1 cellular context compared by ENCODE assay signal in the genomic region with DNA sequence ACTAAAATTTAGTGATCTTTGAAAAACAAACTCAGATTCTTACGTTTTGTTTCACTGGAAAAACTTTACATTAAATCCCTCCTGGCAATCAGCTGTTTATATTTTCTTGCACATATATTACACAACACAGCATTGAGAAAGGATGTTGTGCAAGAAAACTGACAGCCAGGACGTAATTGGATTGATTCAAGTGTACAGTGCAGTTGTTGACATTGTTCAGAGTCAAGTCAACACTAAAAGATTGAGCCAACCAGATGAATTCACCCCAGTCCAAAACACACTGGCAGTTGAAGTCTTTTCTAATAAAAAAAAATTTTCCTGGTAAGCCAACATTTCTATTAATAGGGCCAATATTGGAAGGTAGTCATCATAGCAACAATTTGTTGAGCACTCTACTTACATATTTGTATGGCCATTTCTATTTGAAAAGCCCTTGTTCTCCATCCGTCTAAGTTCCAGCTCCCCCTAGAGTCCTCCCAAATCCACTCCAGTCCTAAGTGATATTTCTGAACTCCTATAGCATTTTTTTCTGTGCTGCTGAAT.
TF ChIP-seq lines count a peak whose summit lies in the region.

No MANE protein-coding gene starts in this region.

TF ChIP-seq in K562, 482 proteins besides CTCF, POLR2A, EP300 and RAD21:
- TF ChIP-seq PCBP2 (IDR thresholded peaks at IDR 0.05; ENCODE audit: low read depth, low read length, poor library complexity, severe bottlenecking), result no peak
- TF ChIP-seq, protein P1, sequence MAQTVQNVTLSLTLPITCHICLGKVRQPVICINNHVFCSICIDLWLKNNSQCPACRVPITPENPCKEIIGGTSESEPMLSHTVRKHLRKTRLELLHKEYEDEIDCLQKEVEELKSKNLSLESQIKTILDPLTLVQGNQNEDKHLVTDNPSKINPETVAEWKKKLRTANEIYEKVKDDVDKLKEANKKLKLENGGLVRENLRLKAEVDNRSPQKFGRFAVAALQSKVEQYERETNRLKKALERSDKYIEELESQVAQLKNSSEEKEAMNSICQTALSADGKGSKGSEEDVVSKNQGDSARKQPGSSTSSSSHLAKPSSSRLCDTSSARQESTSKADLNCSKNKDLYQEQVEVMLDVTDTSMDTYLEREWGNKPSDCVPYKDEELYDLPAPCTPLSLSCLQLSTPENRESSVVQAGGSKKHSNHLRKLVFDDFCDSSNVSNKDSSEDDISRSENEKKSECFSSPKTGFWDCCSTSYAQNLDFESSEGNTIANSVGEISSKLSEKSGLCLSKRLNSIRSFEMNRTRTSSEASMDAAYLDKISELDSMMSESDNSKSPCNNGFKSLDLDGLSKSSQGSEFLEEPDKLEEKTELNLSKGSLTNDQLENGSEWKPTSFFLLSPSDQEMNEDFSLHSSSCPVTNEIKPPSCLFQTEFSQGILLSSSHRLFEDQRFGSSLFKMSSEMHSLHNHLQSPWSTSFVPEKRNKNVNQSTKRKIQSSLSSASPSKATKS (CRISPR knock-in tag; IDR thresholded peaks at IDR 0.05), result no peak
- no peak for TF ChIP-seq CEBPG (CRISPR knock-in tag; IDR thresholded peaks at IDR 0.05)
- TF ChIP-seq CEBPG (tag; conservative IDR thresholded peaks at IDR 0.05 in 1 of 2, IDR thresholded peaks at IDR 0.05 in 1 of 2), result 0 out of 4 replicates have a peak, but pooled peaks of 1 of the 2 experiments have one; percentile 23
- TF ChIP-seq FIP1L1 (IDR thresholded peaks at IDR 0.05; ENCODE audit: low read depth, low read length, poor library complexity, severe bottlenecking), result no peak
- TF ChIP-seq POLR2AphosphoS5 (IDR thresholded peaks at IDR 0.05; ENCODE audit: control insufficient read depth, insufficient read depth, low read depth, low read length), result no peak
- TF ChIP-seq, protein P2, sequence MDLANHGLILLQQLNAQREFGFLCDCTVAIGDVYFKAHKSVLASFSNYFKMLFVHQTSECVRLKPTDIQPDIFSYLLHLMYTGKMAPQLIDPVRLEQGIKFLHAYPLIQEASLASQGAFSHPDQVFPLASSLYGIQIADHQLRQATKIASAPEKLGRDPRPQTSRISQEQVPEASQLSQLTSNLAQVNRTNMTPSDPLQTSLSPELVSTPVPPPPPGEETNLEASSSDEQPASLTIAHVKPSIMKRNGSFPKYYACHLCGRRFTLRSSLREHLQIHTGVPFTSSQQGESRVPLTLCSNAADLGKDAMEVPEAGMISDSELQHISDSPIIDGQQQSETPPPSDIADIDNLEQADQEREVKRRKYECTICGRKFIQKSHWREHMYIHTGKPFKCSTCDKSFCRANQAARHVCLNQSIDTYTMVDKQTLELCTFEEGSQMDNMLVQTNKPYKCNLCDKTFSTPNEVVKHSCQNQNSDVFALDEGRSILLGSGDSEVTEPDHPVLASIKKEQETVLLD (IDR thresholded peaks at IDR 0.05), result no peak
- no peak for TF ChIP-seq TCF3 (CRISPR knock-in tag; IDR thresholded peaks at IDR 0.05)
- peak; percentile 52; the same call in 1 of the 2 replicates for TF ChIP-seq CEBPB (tag; IDR thresholded peaks at IDR 0.05)
